Comparison of ENCODE assay signal across 8 cellular contexts in the genomic region with DNA sequence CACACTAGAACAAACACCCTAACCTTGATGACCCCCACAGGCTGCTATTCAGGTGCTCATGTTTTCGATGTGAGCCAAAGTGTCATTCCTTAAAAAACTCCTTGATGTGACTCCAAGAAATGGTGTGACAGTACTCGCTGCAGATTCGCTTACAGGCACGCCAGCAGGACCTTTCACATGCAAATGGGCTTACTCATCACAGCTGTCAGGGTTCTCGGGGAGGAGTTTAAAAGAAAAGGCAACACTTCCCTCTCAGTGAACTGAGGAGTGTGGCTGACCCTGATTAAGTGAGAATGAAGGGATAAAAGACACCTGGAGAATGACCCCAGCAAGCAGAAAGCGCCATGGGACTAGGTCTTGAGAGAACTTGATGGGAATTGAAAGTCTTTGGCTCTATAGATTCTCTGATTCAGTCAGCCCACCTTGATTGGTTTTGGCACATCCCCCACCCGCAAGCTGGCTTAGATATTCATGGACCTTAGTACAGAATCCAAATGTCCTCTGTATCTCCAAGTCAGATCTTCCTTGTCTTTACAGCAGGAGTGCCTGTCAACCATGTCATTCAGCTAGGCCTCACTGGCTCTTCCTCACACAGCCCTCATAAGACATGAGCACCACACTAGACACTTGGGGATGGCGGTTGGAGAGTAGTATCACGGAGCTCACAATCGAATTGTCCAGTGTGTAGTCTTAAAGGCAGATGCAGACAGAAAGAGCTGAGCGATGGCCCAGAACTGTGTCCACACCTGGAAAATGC.
DNase-seq lines count a peak whose midpoint lies in the region; ATAC-seq and TF ChIP-seq lines count a peak whose summit lies in the region.

No MANE protein-coding gene starts in this region.

- ATAC-seq in HG02852 (IDR thresholded peaks at IDR 0.05; ENCODE audit: unreplicated experiment) (peak; percentile 58), mucosa of descending colon (peak; percentile 61), GM18519 (IDR thresholded peaks at IDR 0.05; ENCODE audit: low FRiP score, unreplicated experiment) (no peak)
- ATAC-seq in activated naive CD8-positive, alpha-beta T cell treated with anti-CD3 and anti-CD28 coated beads, Interleukin-2, amount 10 ng/mL, durations not matched to agents 7 days and 5 days (ENCODE audit: low read depth) = no peak

- H3K9me3 Mint-ChIP-seq in activated naive CD8-positive, alpha-beta T cell treated with anti-CD3 and anti-CD28 coated beads, Interleukin-2, amount 10 ng/mL, durations not matched to agents 7 days and 5 days = no peaks in the 10 kb centered on the region

- POLR2A ChIA-PET in activated naive CD8-positive, alpha-beta T cell treated with anti-CD3 and anti-CD28 coated beads, Interleukin-2, amount 10 ng/mL, durations not matched to agents 7 days and 5 days (lab: Charles Lee) = interaction anchor here (1.0 to 1.7 kb wide), 3 partner anchors 10 to 43 kb away, joined by 3 to 4 read pairs (median 3); no protein-coding TSS in a partner anchor

- intact Hi-C loops in mucosa of descending colon (cut with DNase I, micrococcal nuclease) = no loop called here

- no peaks in the 10 kb centered on the region for H3K9me3 ChIP-seq in mucosa of descending colon

- H3K27ac Mint-ChIP-seq in activated naive CD8-positive, alpha-beta T cell treated with anti-CD3 and anti-CD28 coated beads, Interleukin-2, amount 10 ng/mL, durations not matched to agents 7 days and 5 days = peak overlapping the region; percentile 12

- TF ChIP-seq CTCF in GM12864 (IDR thresholded peaks at IDR 0.05; ENCODE audit: low read depth, low read length, missing control alignments) (no peak), mucosa of descending colon (IDR thresholded peaks at IDR 0.05) (no peak)

- no peak overlapping the region for H3K4me3 Mint-ChIP-seq in activated naive CD8-positive, alpha-beta T cell treated with anti-CD3 and anti-CD28 coated beads, Interleukin-2, amount 10 ng/mL, durations not matched to agents 7 days and 5 days

- DNase-seq in GM12864 (ENCODE audit: low read depth) (peak; percentile 79), mucosa of descending colon (peak in 1 of 3 donors; percentile 29), NCI-H510A treated with DMSO at 0.1 percent for 48 hours (lab: John Stamatoyannopoulos, UW) (no peak), NCI-H2081 (lab: John Stamatoyannopoulos, UW) (no peak)
- DNase-seq in activated naive CD8-positive, alpha-beta T cell treated with anti-CD3 and anti-CD28 coated beads, Interleukin-2, amount 10 ng/mL, durations not matched to agents 7 days and 5 days = no peak
- DNase-seq in stimulated activated CD4-positive, alpha-beta T cell treated with anti-CD3 and anti-CD28 coated beads, Interleukin-4, amount 100 ng/mL, for 4 hours = no peak

- peaks cover 8% of the 10 kb centered on the region for H3K4me1 ChIP-seq in mucosa of descending colon (ENCODE audit: low read depth)

- H3K36me3 Mint-ChIP-seq in activated naive CD8-positive, alpha-beta T cell treated with anti-CD3 and anti-CD28 coated beads, Interleukin-2, amount 10 ng/mL, durations not matched to agents 7 days and 5 days = peaks cover 6% of the 10 kb centered on the region

- H3K4me3 ChIP-seq in GM12864 (ENCODE audit: low read depth, low read length) (no peak overlapping the region), mucosa of descending colon (no peak overlapping the region)

- peaks cover 16% of the 10 kb centered on the region for H3K4me1 Mint-ChIP-seq in activated naive CD8-positive, alpha-beta T cell treated with anti-CD3 and anti-CD28 coated beads, Interleukin-2, amount 10 ng/mL, durations not matched to agents 7 days and 5 days

- H3K36me3 ChIP-seq in mucosa of descending colon (ENCODE audit: low read depth) = no peaks in the 10 kb centered on the region

- H3K27me3 Mint-ChIP-seq in activated naive CD8-positive, alpha-beta T cell treated with anti-CD3 and anti-CD28 coated beads, Interleukin-2, amount 10 ng/mL, durations not matched to agents 7 days and 5 days = no peaks in the 10 kb centered on the region

Comparison
In these comparisons a context has a peak if more than half of its experiments do, and no peak if none do; other contexts are left out.
1. ATAC-seq: peak in HG02852 (single experiment) and mucosa of descending colon (single experiment); none in activated naive CD8-positive, alpha-beta T cell treated with anti-CD3 and anti-CD28 coated beads, Interleukin-2, amount 10 ng/mL, durations not matched to agents 7 days and 5 days (single experiment) and GM18519 (single experiment).